In the genomic region with DNA sequence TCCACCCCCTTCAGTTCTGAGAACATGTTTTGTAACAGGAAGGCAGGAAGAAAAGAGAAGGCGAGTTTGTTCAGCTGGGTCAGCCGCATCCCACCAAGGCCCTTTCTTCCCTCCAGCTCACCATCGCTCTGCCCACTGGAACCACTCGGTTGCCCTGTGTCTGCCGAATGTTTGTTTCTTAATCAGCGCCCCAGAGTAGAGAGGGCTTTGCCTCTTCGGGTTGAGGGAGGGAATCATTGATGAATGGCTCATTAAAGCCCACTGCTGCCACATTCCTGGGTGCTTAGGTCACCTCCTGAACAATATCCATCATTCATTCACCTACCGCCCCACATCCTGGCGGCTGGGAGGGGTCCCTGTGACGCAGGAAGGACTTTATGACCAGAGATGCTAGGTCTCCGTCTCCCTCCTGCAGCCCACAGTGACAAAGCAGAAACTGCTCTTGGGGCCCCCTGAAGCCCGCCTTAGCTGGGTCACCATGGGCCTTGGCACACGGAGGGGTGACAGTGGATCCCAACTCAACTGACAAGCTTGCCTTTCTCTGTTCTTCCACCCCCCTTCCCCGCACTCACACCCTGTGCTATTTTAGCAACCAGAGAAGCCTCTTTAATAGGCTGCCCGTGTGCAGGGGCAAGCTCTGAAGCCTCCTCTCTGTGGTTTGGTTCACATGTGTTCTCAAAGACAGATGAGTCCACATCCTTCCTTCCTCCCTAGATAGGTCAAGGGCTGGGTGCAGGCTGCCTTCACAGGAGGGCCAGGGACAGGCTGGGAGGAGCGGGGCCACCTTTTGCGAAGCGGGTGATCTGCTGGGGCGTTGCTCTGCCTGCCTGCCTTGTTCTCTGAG, we compare ENCODE assay signal across 8 cellular contexts. TPM values are rescaled to one million over a fixed set of nuclear protein-coding genes. Genes with fewer than 3 reads are reported as not detected.
DNase-seq lines count a peak whose midpoint lies in the region; ATAC-seq and TF ChIP-seq lines count a peak whose summit lies in the region.

No MANE protein-coding gene starts in this region.

- CTCF ChIA-PET in RWPE1 (lab: Yijun Ruan, JAX): interaction anchor here (0.7 kb wide), 1 partner anchor 29 kb away, joined by 3 read pairs; no protein-coding TSS in a partner anchor

- no peak overlapping the region for H3K27ac Mint-ChIP-seq in activated naive CD8-positive, alpha-beta T cell
- no peak overlapping the region for H3K27ac Mint-ChIP-seq in activated naive CD8-positive, alpha-beta T cell treated with anti-CD3 and anti-CD28 coated beads for 36 hours

- H3K27me3 Mint-ChIP-seq in activated naive CD8-positive, alpha-beta T cell: no peaks in the 10 kb centered on the region
- no peaks in the 10 kb centered on the region for H3K27me3 Mint-ChIP-seq in activated naive CD8-positive, alpha-beta T cell treated with anti-CD3 and anti-CD28 coated beads for 36 hours

- peaks cover 37% of the 10 kb centered on the region for H3K4me1 Mint-ChIP-seq in activated naive CD8-positive, alpha-beta T cell (ENCODE audit: low read depth)
- H3K4me1 Mint-ChIP-seq in activated naive CD8-positive, alpha-beta T cell treated with anti-CD3 and anti-CD28 coated beads for 36 hours: peaks cover 10% of the 10 kb centered on the region

- DNase-seq in activated naive CD8-positive, alpha-beta T cell treated with anti-CD3 and anti-CD28 coated beads for 36 hours: no peak
- DNase-seq in RWPE1 (ENCODE audit: low spot score) (peak; percentile 89), caudate nucleus (lab: John Stamatoyannopoulos, UW) (peak in 12 of 61 donors; percentile 18 to 68 (median 52)), left kidney (ENCODE audit: low read depth, low spot score) (peak; percentile 96), substantia nigra (lab: John Stamatoyannopoulos, UW) (peak in 1 of 49 donors; percentile 37)
- no peak for DNase-seq in stimulated activated CD4-positive, alpha-beta T cell treated with anti-CD3 and anti-CD28 coated beads, Interleukin-4, amount 100 ng/mL, for 4 hours

- no peaks in the 10 kb centered on the region for H3K9me3 Mint-ChIP-seq in activated naive CD8-positive, alpha-beta T cell (ENCODE audit: low read depth)
- H3K9me3 Mint-ChIP-seq in activated naive CD8-positive, alpha-beta T cell treated with anti-CD3 and anti-CD28 coated beads for 36 hours: no peaks in the 10 kb centered on the region

- TF ChIP-seq CTCF in RWPE1 (conservative IDR thresholded peaks at IDR 0.05; ENCODE audit: low read depth): no peak

- H3K27ac ChIP-seq in RWPE1: peak overlapping the region; percentile 87
- H3K27ac ChIP-seq in caudate nucleus (ENCODE audit: low read depth, low read length): peak overlapping the region; percentile 77
- H3K27ac ChIP-seq in substantia nigra (ENCODE audit: low read depth, low read length, poor library complexity, severe bottlenecking): peak overlapping the region; percentile 68

- no peak for ATAC-seq in GM18520 (IDR thresholded peaks at IDR 0.05; ENCODE audit: unreplicated experiment)

- peak overlapping the region; percentile 4 for H3K4me3 Mint-ChIP-seq in activated naive CD8-positive, alpha-beta T cell
- no peak overlapping the region for H3K4me3 Mint-ChIP-seq in activated naive CD8-positive, alpha-beta T cell treated with anti-CD3 and anti-CD28 coated beads for 36 hours

- POLR2A ChIA-PET in RWPE1 (lab: Yijun Ruan, JAX; ENCODE audit: low non-redundant PET): no interaction called here

- peaks cover 7% of the 10 kb centered on the region for H3K36me3 Mint-ChIP-seq in activated naive CD8-positive, alpha-beta T cell
- peaks cover 6% of the 10 kb centered on the region for H3K36me3 Mint-ChIP-seq in activated naive CD8-positive, alpha-beta T cell treated with anti-CD3 and anti-CD28 coated beads for 36 hours

RNA-seq across cellular contexts. Expression of a gene that starts 46.2 kb away (rescaled TPM):
- 100 to 1,000 TPM; 160 to 171 TPM for total RNA-seq in activated naive CD8-positive, alpha-beta T cell treated with anti-CD3 and anti-CD28 coated beads for 36 hours

RNA-seq across cellular contexts. Expression of a gene that starts 50.7 kb away (rescaled TPM):
- 1 to 10 TPM; 3.8 to 3.9 TPM for total RNA-seq in activated naive CD8-positive, alpha-beta T cell treated with anti-CD3 and anti-CD28 coated beads for 36 hours

Comparison
In these comparisons a context has a peak if more than half of its experiments do, and no peak if none do; other contexts are left out.
1. DNase-seq: peak in RWPE1 (single experiment) and left kidney (single experiment); none in activated naive CD8-positive, alpha-beta T cell treated with anti-CD3 and anti-CD28 coated beads for 36 hours (single experiment) and stimulated activated CD4-positive, alpha-beta T cell treated with anti-CD3 and anti-CD28 coated beads, Interleukin-4, amount 100 ng/mL, for 4 hours (0 of 2).
2. Peak in every context shown above with its lines, with median percentiles within 50 percentile points of each other: H3K27ac ChIP-seq.